Comparison of ENCODE assay signal across 10 cellular contexts in the genomic region with DNA sequence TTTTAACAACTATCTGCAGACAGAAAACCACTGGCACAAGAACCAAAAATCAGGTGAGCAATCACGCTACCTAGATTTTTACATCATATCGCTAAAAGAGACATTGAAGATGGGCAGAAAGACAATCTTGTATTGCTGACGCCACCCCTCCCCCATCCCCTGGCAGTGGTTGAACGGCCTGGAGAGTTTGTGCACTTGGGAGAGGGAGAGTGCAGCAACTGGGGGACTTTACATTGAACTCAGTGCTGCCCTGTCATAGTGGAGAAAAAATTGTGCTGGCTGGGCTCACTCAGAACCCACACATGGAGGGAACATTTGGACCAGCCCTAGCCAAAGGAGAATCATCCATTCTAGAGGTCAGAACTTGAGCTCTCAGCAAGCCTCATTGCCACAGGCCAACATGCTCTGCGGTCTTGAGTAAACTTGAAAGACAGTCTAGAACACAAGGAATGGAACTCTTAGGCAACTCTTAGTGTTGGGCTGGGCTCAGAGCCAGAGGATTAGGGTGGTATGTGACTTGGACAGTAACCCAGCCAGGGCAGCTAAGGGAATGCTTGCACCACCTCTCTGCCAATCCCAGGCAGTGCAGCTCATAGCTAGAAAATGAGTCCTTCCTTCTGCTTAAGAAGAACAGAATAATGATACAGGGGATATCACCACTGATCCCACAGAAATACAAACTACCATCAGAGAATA.
DNase-seq lines count a peak whose midpoint lies in the region; ATAC-seq, FAIRE-seq and TF ChIP-seq lines count a peak whose summit lies in the region.
"Had no signal": no experiment of that assay in that cellular context is flagged by ENCODE, and none has a peak within 500 bp of the region (broad histone marks: within the 10 kb centered on the region; RNA-seq: fewer than 3 reads in every experiment).

No MANE protein-coding gene starts in this region.

- intact Hi-C loops in pancreas (cut with DNase I): no loop called here

- no peaks in the 10 kb centered on the region for H3K36me3 ChIP-seq in pancreas

- peak in 3 of 4 donors; percentile 77 to 84 (median 83) for ATAC-seq in pancreas
- ATAC-seq: stimulated activated naive CD8-positive, alpha-beta T cell treated with anti-CD3 and anti-CD28 coated beads, Interleukin-15, Interleukin-2, amounts not matched to agents 100 U/mL and 50 U/mL, for 24 hours had no signal

- H3K4me3 ChIP-seq in pancreas: no peak overlapping the region

- no peaks in the 10 kb centered on the region for H3K27me3 ChIP-seq in pancreas

- H3K27ac ChIP-seq in pancreas: no peak overlapping the region
- H3K27ac ChIP-seq: KMS-11 had no signal

- no peak for FAIRE-seq in pancreas (lab: Jason Lieb, UNC)

- no peaks in the 10 kb centered on the region for H3K4me1 ChIP-seq in pancreas

- 77 to 79% methylated on average over 5 of the region's 5 CpGs for WGBS in pancreas, 2 donors

- no peak for TF ChIP-seq CTCF in pancreas (IDR thresholded peaks at IDR 0.05)

- H3K9me3 ChIP-seq in pancreas: no peaks in the 10 kb centered on the region

- DNase-seq in Daoy (ENCODE audit: low read depth) (peak; percentile 76), RPMI7951 (ENCODE audit: low read depth) (peak; percentile 95), fibroblast of peridontal ligament (ENCODE audit: extremely low read depth) (peak; percentile 88), pancreas (peak in 4 of 6 donors; percentile 5 to 49 (median 25)), NCI-H2227 treated with DMSO at 0.1 percent for 48 hours (lab: John Stamatoyannopoulos, UW) (no peak), NCI-H1092 (lab: John Stamatoyannopoulos, UW) (no peak), NCI-H146 treated with DMSO at 0.1 percent for 48 hours (lab: John Stamatoyannopoulos, UW; ENCODE audit: unreplicated experiment) (no peak)
- no peak for DNase-seq in activated naive CD4-positive, alpha-beta T cell treated with anti-CD3 and anti-CD28 coated beads, Interleukin-2, amount 50 U/mL, for 16 hours
- DNase-seq: stimulated activated naive CD8-positive, alpha-beta T cell treated with anti-CD3 and anti-CD28 coated beads, Interleukin-15, Interleukin-2, amounts not matched to agents 100 U/mL and 50 U/mL, for 24 hours had no signal

Comparison
In these comparisons a context has a peak if more than half of its experiments do, and no peak if none do; other contexts are left out.
1. DNase-seq: peak in Daoy (single experiment), RPMI7951 (single experiment), fibroblast of peridontal ligament (single experiment) and pancreas (4 of 6); none in NCI-H2227 treated with DMSO at 0.1 percent for 48 hours (single experiment), activated naive CD4-positive, alpha-beta T cell treated with anti-CD3 and anti-CD28 coated beads, Interleukin-2, amount 50 U/mL, for 16 hours (single experiment), NCI-H1092 (single experiment) and NCI-H146 treated with DMSO at 0.1 percent for 48 hours (single experiment).